ENCODE assay signal across 21 cellular contexts in genomic region chr19:50842130-50842529, GRCh38. TPM values are rescaled to one million over a fixed set of nuclear protein-coding genes. Genes with fewer than 3 reads are reported as not detected.
"Had no signal": no experiment of that assay in that cellular context is flagged by ENCODE, and none has a peak within 500 bp of the region (broad histone marks: within the 10 kb centered on the region; RNA-seq: fewer than 3 reads in every experiment).

No MANE protein-coding gene starts in this region.

- H3K9me3 ChIP-seq: MG63, SK-N-SH had no signal

- ATAC-seq: Panc1, PC-3, T-cell had no signal

- DNase-seq: KBM-7, MG63, NCI-H1092, NCI-H1417, NCI-H1436 treated with DMSO at 0.1 percent for 48 hours, NCI-H187, NCI-H2029, NCI-H2081 treated with DMSO at 0.1 percent for 48 hours, NCI-H2171, NCI-H226, NCI-H446, NCI-H510A, NCI-H524 treated with DMSO at 0.1 percent for 48 hours, NCI-H69, PC-3, SHP77, SK-N-SH, SW 1271, T-cell had no signal

- H3K4me3 ChIP-seq: MG63 had no signal

- H3K27ac ChIP-seq: RWPE1 had no signal

- H3K4me2 ChIP-seq: SK-N-SH had no signal

RNA-seq across cellular contexts. Expression of gene KLK15, which starts 8.8 kb away (rescaled TPM):
- polyA plus RNA-seq: SK-N-SH had no signal

RNA-seq across cellular contexts. Expression of gene KLK3, which starts 12.6 kb away (rescaled TPM):
- polyA plus RNA-seq: SK-N-SH had no signal

RNA-seq across cellular contexts. Expression of gene KLK1, which starts 18.5 kb away (rescaled TPM):
- polyA plus RNA-seq: SK-N-SH had no signal

RNA-seq across cellular contexts. Expression of gene ACP4, which starts 51.9 kb away (rescaled TPM):
- polyA plus RNA-seq: SK-N-SH had no signal
